In genomic region chr19:47296036-47296435, GRCh38 we compare ENCODE assay signal across 1 cellular context.
TF ChIP-seq lines count a peak whose summit lies in the region.

No MANE protein-coding gene starts in this region.

TF ChIP-seq in HepG2, 621 proteins besides CTCF, POLR2A, EP300 and RAD21:
- 0 out of 2 replicates have a peak, but pooled peaks have one; percentile 15 for TF ChIP-seq GATAD2A (CRISPR knock-in tag; IDR thresholded peaks at IDR 0.05)
- TF ChIP-seq HNRNPH1 (optimal IDR thresholded peaks at IDR 0.05; ENCODE audit: low read depth, low read length) = no peak
- no peak for TF ChIP-seq ZNF317 (CRISPR knock-in tag; IDR thresholded peaks at IDR 0.05)
- 0 out of 2 replicates have a peak, but pooled peaks have one; percentile 30 for TF ChIP-seq MIXL1 (CRISPR knock-in tag; IDR thresholded peaks at IDR 0.05)
- no peak for TF ChIP-seq PAF1 (CRISPR knock-in tag; IDR thresholded peaks at IDR 0.05)
- 0 out of 2 replicates have a peak, but pooled peaks have one; percentile 40 for TF ChIP-seq SP140L (CRISPR knock-in tag; IDR thresholded peaks at IDR 0.05; ENCODE audit: borderline replicate concordance)
- TF ChIP-seq KDM2A (CRISPR knock-in tag; IDR thresholded peaks at IDR 0.05; ENCODE audit: borderline replicate concordance, low read depth) = 0 out of 2 replicates have a peak, but pooled peaks have one; percentile 44
- TF ChIP-seq CREB1 (IDR thresholded peaks at IDR 0.05) = peak; percentile 56; the same call in 1 of the 2 replicates
- no peak for TF ChIP-seq CREB1 (CRISPR knock-in tag; IDR thresholded peaks at IDR 0.05)
- TF ChIP-seq STAG1 (CRISPR knock-in tag; IDR thresholded peaks at IDR 0.05) = peak; percentile 93
- TF ChIP-seq NRL (CRISPR knock-in tag; IDR thresholded peaks at IDR 0.05; ENCODE audit: borderline replicate concordance) = no peak
- TF ChIP-seq KAT8 (CRISPR knock-in tag; IDR thresholded peaks at IDR 0.05) = 0 out of 2 replicates have a peak, but pooled peaks have one; percentile 25
- peak; percentile 79 for TF ChIP-seq ZNF770 (CRISPR knock-in tag; IDR thresholded peaks at IDR 0.05)
- TF ChIP-seq ERF (CRISPR knock-in tag; IDR thresholded peaks at IDR 0.05) = 0 out of 2 replicates have a peak, but pooled peaks have one; percentile 31
- TF ChIP-seq ZNF580 (CRISPR knock-in tag; IDR thresholded peaks at IDR 0.05; ENCODE audit: borderline replicate concordance, low read depth) = peak; percentile 39; the same call in 1 of the 2 replicates
- no peak for TF ChIP-seq ZNF577 (CRISPR knock-in tag; IDR thresholded peaks at IDR 0.05; ENCODE audit: borderline replicate concordance, low read depth)
- TF ChIP-seq RXRB (CRISPR knock-in tag; IDR thresholded peaks at IDR 0.05; ENCODE audit: borderline replicate concordance) = peak; percentile 26; the same call in 1 of the 2 replicates
- TF ChIP-seq SMC3 (IDR thresholded peaks at IDR 0.05; ENCODE audit: low read length) = peak; percentile 92
- 0 out of 2 replicates have a peak, but pooled peaks have one; percentile 32 for TF ChIP-seq ATF2 (CRISPR knock-in tag; IDR thresholded peaks at IDR 0.05)
- TF ChIP-seq ZNF674 (CRISPR knock-in tag; IDR thresholded peaks at IDR 0.05; ENCODE audit: low read depth) = no peak
- no peak for TF ChIP-seq ZNF766 (CRISPR knock-in tag; IDR thresholded peaks at IDR 0.05; ENCODE audit: borderline replicate concordance)
- no peak for TF ChIP-seq RBM39 (IDR thresholded peaks at IDR 0.05; ENCODE audit: low read depth, low read length, poor library complexity, severe bottlenecking)
